In the genomic region with DNA sequence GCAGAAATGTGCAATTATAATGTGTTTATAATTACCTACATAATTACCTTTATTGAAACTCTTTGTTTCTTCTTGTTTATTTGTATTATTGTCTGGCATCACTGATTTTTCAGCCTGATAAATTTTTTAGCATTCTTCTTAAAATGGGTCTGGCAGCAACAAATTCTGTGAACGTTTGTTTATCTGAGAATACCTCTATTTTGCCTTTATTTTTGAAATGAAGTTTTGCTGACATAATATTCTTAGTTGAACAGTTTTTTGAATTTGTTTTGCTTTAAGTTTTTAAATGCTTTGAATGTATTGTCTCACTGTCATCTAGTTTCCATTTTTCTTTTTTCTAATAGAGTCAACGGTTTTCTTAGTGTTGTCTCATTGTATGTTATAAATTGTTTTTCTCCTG, we compare ENCODE assay signal across 7 cellular contexts.
"Had no signal": no experiment of that assay in that cellular context is flagged by ENCODE, and none has a peak within 500 bp of the region (broad histone marks: within the 10 kb centered on the region; RNA-seq: fewer than 3 reads in every experiment).

No MANE protein-coding gene starts in this region.

- ATAC-seq: GM12878 had no signal

- H3K4me3 ChIP-seq: GM12878 had no signal

- FAIRE-seq: GM12878, GM12891, GM12892, GM18507, GM19239 had no signal

- DNase-seq: GDM1, GF-D8 had no signal
